Comparison of ENCODE assay signal across 9 cellular contexts in the genomic region with DNA sequence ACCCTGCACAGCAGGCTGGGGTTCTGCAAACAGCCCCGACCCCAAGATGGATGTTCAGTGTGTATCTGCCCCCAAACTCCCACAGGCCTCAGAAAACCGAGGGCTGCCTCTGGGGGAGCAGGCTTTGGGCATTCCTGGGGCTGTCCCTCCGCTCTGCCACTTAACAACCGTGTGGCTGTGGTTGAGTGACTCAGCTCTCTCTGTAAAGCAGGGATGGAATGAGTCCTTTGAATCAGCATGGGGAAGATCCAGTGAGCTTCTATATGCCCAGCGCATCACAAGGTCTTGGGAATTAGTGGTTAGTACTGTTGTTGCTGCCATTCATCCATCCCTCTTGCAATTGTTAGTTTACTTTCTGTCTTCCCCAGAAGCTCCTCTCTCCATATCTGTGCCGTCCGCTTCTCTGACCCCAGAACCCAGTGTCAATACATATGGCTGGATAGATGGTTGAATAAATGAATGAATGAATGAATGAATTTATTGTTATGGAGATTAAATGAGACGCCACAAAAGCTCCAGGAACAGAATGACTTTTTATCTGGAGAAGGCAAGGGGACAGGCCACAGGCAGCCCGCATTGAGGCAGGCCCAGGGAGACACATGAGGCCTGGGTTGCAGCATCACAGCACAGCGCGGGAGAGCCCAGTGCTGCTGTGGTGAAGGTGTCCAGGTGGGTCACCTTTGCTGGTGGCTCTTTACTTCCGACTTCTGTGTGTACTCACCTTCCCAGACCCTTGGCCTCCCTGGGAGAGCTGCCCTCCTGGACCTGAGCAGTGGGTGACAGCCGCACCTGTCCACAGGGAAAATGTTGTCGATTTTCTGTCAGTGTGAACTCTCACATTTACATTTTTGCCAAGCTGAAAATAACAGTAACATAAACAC.
DNase-seq lines count a peak whose midpoint lies in the region; TF ChIP-seq lines count a peak whose summit lies in the region.
"Had no signal": no experiment of that assay in that cellular context is flagged by ENCODE, and none has a peak within 500 bp of the region (broad histone marks: within the 10 kb centered on the region; RNA-seq: fewer than 3 reads in every experiment).

No MANE protein-coding gene starts in this region.

- H3K9me3 Mint-ChIP-seq in HFFc6, result peaks cover 13% of the 10 kb centered on the region

- peaks cover 42% of the 10 kb centered on the region for H3K4me1 Mint-ChIP-seq in HFFc6 (ENCODE audit: low read depth)

- H3K4me3 Mint-ChIP-seq in HFFc6, result 0 out of 2 replicates have a peak overlapping the region, but pooled peaks have one; percentile 2
- H3K4me3 Mint-ChIP-seq: activated T-helper 1 cell treated with anti-CD3 and anti-CD28 coated beads, Interleukin-12 subunit alpha, Interleukin-12 subunit beta, Interleukin-2, Interleukin-4 antibody, amounts not matched to agents 30 ng/mL and 10 ng/mL and 1 ng/mL, durations not matched to agents 14 hours and 24 hours and 36 hours had no signal

- H3K27ac ChIP-seq in SJSA1, result no peak overlapping the region

- no peaks in the 10 kb centered on the region for H3K27me3 ChIP-seq in SJSA1 (replicated peaks)

- TF ChIP-seq CTCF in HFFc6 (IDR thresholded peaks at IDR 0.05) (no peak), fibroblast of the aortic adventitia (IDR thresholded peaks at IDR 0.05; ENCODE audit: insufficient read depth, low read length) (no peak)

- DNase-seq in HFFc6, result peak; percentile 91
- DNase-seq in SJSA1 (ENCODE audit: low read depth in 1 of 2, low spot score in 2 of 2), result peak; percentile 60 to 73
- DNase-seq in fibroblast of the aortic adventitia (ENCODE audit: low read depth), result peak; percentile 14
- peak; percentile 47 for DNase-seq in stimulated activated CD8-positive, alpha-beta memory T cell treated with anti-CD3 and anti-CD28 coated beads, Interleukin-4, amount 100 ng/mL, for 48 hours
- no peak for DNase-seq in SKM-1 (lab: John Stamatoyannopoulos, UW; ENCODE audit: unreplicated experiment)
- no peak for DNase-seq in NCI-H2196 treated with DMSO at 0.1 percent for 48 hours (lab: John Stamatoyannopoulos, UW; ENCODE audit: unreplicated experiment)
- no peak for DNase-seq in NK-92 (lab: John Stamatoyannopoulos, UW; ENCODE audit: unreplicated experiment)
- DNase-seq: NK-92 treated with Interleukin-12 subunit alpha and Interleukin-12 subunit beta, amount 100 ng/mL, for 24 hours had no signal

- H3K9me3 ChIP-seq in SJSA1 (replicated peaks), result no peaks in the 10 kb centered on the region

- peaks cover 21% of the 10 kb centered on the region for H3K4me1 ChIP-seq in SJSA1 (replicated peaks)

- H3K4me3 ChIP-seq in SJSA1, result no peak overlapping the region
- no peak overlapping the region for H3K4me3 ChIP-seq in fibroblast of the aortic adventitia (ENCODE audit: low read depth, low read length)

- H3K27me3 Mint-ChIP-seq in HFFc6 (ENCODE audit: insufficient read depth), result peaks cover 29% of the 10 kb centered on the region

- H3K36me3 Mint-ChIP-seq in HFFc6 (ENCODE audit: low read depth), result peaks cover 17% of the 10 kb centered on the region

- H3K36me3 ChIP-seq in SJSA1, result no peaks in the 10 kb centered on the region

- peak overlapping the region; percentile 40 for H3K27ac Mint-ChIP-seq in HFFc6
- H3K27ac Mint-ChIP-seq: activated T-helper 1 cell treated with anti-CD3 and anti-CD28 coated beads, Interleukin-12 subunit alpha, Interleukin-12 subunit beta, Interleukin-2, Interleukin-4 antibody, amounts not matched to agents 30 ng/mL and 10 ng/mL and 1 ng/mL, durations not matched to agents 14 hours and 24 hours and 36 hours had no signal

Comparison
In these comparisons a context has a peak if more than half of its experiments do, and no peak if none do; other contexts are left out.
1. DNase-seq: peak in HFFc6 (single experiment), SJSA1 (2 of 2), fibroblast of the aortic adventitia (single experiment) and stimulated activated CD8-positive, alpha-beta memory T cell treated with anti-CD3 and anti-CD28 coated beads, Interleukin-4, amount 100 ng/mL, for 48 hours (single experiment); none in SKM-1 (single experiment), NCI-H2196 treated with DMSO at 0.1 percent for 48 hours (single experiment) and NK-92 (single experiment).